1 cellular context compared by ENCODE assay signal in genomic region chr10:49162761-49163160, GRCh38.
TF ChIP-seq lines count a peak whose summit lies in the region.

No MANE protein-coding gene starts in this region.

TF ChIP-seq in H1, 55 proteins besides CTCF, POLR2A, EP300 and RAD21:
- TF ChIP-seq RFX5 (IDR thresholded peaks at IDR 0.05; ENCODE audit: borderline replicate concordance, low read depth, low read length) (no peak), MAFK (IDR thresholded peaks at IDR 0.05; ENCODE audit: low read depth, low read length) (peak; percentile 60; the same call in 1 of the 2 replicates)
TF ChIP-seq in H1: peak in this region for 1.
